Comparison of ENCODE assay signal across 16 cellular contexts in the genomic region with DNA sequence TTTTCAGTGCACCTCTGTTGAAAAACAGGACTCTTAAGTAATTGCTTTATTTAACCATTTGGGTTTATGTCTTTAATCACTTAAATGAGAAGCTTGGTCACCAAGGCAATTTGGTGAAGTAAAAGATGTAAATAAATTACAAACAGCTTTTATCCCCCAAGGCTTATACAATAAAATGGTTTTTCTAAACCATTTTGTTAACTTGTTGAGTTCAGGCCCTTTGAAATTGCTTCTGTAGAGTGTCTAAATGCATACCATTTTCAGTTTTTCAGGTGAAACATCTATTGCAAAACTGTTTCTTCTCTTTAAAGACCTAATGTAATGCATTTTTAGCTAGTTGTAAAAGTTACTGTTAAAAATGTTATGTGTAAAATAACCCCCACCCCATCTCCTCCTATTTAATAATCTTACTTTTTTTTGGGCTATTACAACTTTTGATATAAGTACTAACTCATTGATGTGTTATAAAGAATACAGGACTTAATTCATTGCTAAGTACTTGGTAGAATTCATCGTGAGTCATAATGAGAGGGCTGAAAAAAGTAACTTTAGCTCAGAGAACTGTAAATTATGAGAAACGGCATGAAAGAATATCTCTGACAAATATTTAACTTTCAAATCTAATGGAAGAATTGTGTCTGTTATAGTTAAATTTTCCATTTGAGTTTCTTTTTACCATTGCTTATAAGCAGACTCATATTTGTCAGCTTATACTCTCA. TPM values are rescaled to one million over a fixed set of nuclear protein-coding genes. Genes with fewer than 3 reads are reported as not detected.
DNase-seq lines count a peak whose midpoint lies in the region; ATAC-seq and TF ChIP-seq lines count a peak whose summit lies in the region.
"Had no signal": no experiment of that assay in that cellular context is flagged by ENCODE, and none has a peak within 500 bp of the region (broad histone marks: within the 10 kb centered on the region; RNA-seq: fewer than 3 reads in every experiment).

No MANE protein-coding gene starts in this region.

- intact Hi-C loops in heart right ventricle (cut with DNase I), result loop anchor here in 6 of 10 donors (5.0 to 10.0 kb wide), 7 partner anchors 40 to 337 kb away; no protein-coding TSS in a partner anchor
- intact Hi-C loops in Right ventricle myocardium superior (cut with DNase I), result no loop called here

- TF ChIP-seq CTCF in heart right ventricle (IDR thresholded peaks at IDR 0.05), result no peak
- TF ChIP-seq CTCF in glutamatergic neuron (IDR thresholded peaks at IDR 0.05; ENCODE audit: partially characterized antibody, unreplicated experiment), result no peak
- TF ChIP-seq CTCF in thoracic aorta (IDR thresholded peaks at IDR 0.05), result no peak

- no peaks in the 10 kb centered on the region for H3K27me3 Mint-ChIP-seq in activated CD4-positive, alpha-beta memory T cell treated with anti-CD3 and anti-CD28 coated beads, Interleukin-2, amount 10 ng/mL, durations not matched to agents 7 days and 5 days
- peaks cover 9% of the 10 kb centered on the region for H3K27me3 Mint-ChIP-seq in glutamatergic neuron (ENCODE audit: unreplicated experiment)
- H3K27me3 Mint-ChIP-seq: B cell, IgD-negative memory B cell had no signal

- POLR2A ChIA-PET in activated CD4-positive, alpha-beta memory T cell treated with anti-CD3 and anti-CD28 coated beads, Interleukin-2, amount 10 ng/mL, durations not matched to agents 7 days and 5 days (lab: Charles Lee), result interaction anchor here (0.7 kb wide), 1 partner anchor 30 kb away, joined by 4 read pairs; no protein-coding TSS in a partner anchor

- H3K27ac ChIP-seq in heart right ventricle (peak overlapping the region in 4 of 10 donors; percentile 27 to 98 (median 96)), thoracic aorta (no peak overlapping the region)
- H3K27ac ChIP-seq: cardiac muscle cell, tibial artery had no signal

- H3K27ac Mint-ChIP-seq in activated CD4-positive, alpha-beta memory T cell treated with anti-CD3 and anti-CD28 coated beads, Interleukin-2, amount 10 ng/mL, durations not matched to agents 7 days and 5 days, result peak overlapping the region; percentile 45
- H3K27ac Mint-ChIP-seq in glutamatergic neuron (ENCODE audit: unreplicated experiment), result no peak overlapping the region
- H3K27ac Mint-ChIP-seq: B cell had no signal

- H3K4me1 ChIP-seq in heart right ventricle (peaks cover 0 to 78% (median 57%) of the 10 kb centered on the region in 9 donors), thoracic aorta (ENCODE audit: control insufficient read depth in 1 of 2, low read depth in 2 of 2) (peaks cover 23 to 47% of the 10 kb centered on the region in 2 donors)

- H3K4me1 Mint-ChIP-seq in activated CD4-positive, alpha-beta memory T cell treated with anti-CD3 and anti-CD28 coated beads, Interleukin-2, amount 10 ng/mL, durations not matched to agents 7 days and 5 days, result peaks cover 45% of the 10 kb centered on the region
- H3K4me1 Mint-ChIP-seq in glutamatergic neuron (ENCODE audit: low read depth, unreplicated experiment), result peaks cover 25% of the 10 kb centered on the region

- no peak for ATAC-seq in heart right ventricle
- ATAC-seq in Right ventricle myocardium superior (ENCODE audit: poor library complexity), result no peak
- no peak for ATAC-seq in thoracic aorta (ENCODE audit: insufficient number of reproducible peaks, low FRiP score, low read depth)
- no peak for ATAC-seq in HG02981 (IDR thresholded peaks at IDR 0.05; ENCODE audit: unreplicated experiment)
- ATAC-seq: gastrocnemius medialis, left colon had no signal

- H3K9me3 ChIP-seq in heart right ventricle, result no peaks in the 10 kb centered on the region
- no peaks in the 10 kb centered on the region for H3K9me3 ChIP-seq in thoracic aorta
- H3K9me3 ChIP-seq: gastrocnemius medialis, tibial artery had no signal

- no peak overlapping the region for H3K4me3 Mint-ChIP-seq in activated CD4-positive, alpha-beta memory T cell treated with anti-CD3 and anti-CD28 coated beads, Interleukin-2, amount 10 ng/mL, durations not matched to agents 7 days and 5 days
- peak overlapping the region; percentile 21 for H3K4me3 Mint-ChIP-seq in glutamatergic neuron (ENCODE audit: unreplicated experiment)
- H3K4me3 Mint-ChIP-seq: B cell had no signal

- H3K36me3 ChIP-seq in heart right ventricle, result no peaks in the 10 kb centered on the region
- no peaks in the 10 kb centered on the region for H3K36me3 ChIP-seq in thoracic aorta
- H3K36me3 ChIP-seq: cardiac muscle cell, gastrocnemius medialis, tibial artery had no signal

- H3K4me3 ChIP-seq in heart right ventricle (peak overlapping the region in 6 of 10 donors; percentile 79 to 99 (median 98)), thoracic aorta (peak overlapping the region; percentile 81)

- H3K36me3 Mint-ChIP-seq in activated CD4-positive, alpha-beta memory T cell treated with anti-CD3 and anti-CD28 coated beads, Interleukin-2, amount 10 ng/mL, durations not matched to agents 7 days and 5 days (ENCODE audit: low read depth), result peaks cover 8% of the 10 kb centered on the region
- H3K36me3 Mint-ChIP-seq in glutamatergic neuron (ENCODE audit: unreplicated experiment), result no peaks in the 10 kb centered on the region

- H3K27me3 ChIP-seq in heart right ventricle, result no peaks in the 10 kb centered on the region
- H3K27me3 ChIP-seq in thoracic aorta (replicated peaks; ENCODE audit: insufficient read depth), result no peaks in the 10 kb centered on the region
- H3K27me3 ChIP-seq: cardiac muscle cell, gastrocnemius medialis, tibial artery had no signal

- no peaks in the 10 kb centered on the region for H3K9me3 Mint-ChIP-seq in activated CD4-positive, alpha-beta memory T cell treated with anti-CD3 and anti-CD28 coated beads, Interleukin-2, amount 10 ng/mL, durations not matched to agents 7 days and 5 days
- peaks cover 11% of the 10 kb centered on the region for H3K9me3 Mint-ChIP-seq in glutamatergic neuron (ENCODE audit: unreplicated experiment)
- H3K9me3 Mint-ChIP-seq: IgD-negative memory B cell had no signal

- 21 to 33% methylated on average over 2 of the region's 2 CpGs for WGBS in heart right ventricle, 2 donors

- DNase-seq in heart right ventricle (no peak), Right ventricle myocardium superior (no peak), glutamatergic neuron (no peak), thoracic aorta (ENCODE audit: low spot score) (no peak), NCI-H345 (lab: John Stamatoyannopoulos, UW) (no peak), DMS79 (lab: John Stamatoyannopoulos, UW) (no peak)
- no peak for DNase-seq in activated CD4-positive, alpha-beta memory T cell treated with anti-CD3 and anti-CD28 coated beads, Interleukin-2, amount 10 ng/mL, durations not matched to agents 7 days and 5 days
- DNase-seq: gastrocnemius medialis, GDM1, left colon, NCI-H1930, tibial artery had no signal

- CTCF ChIA-PET in activated CD4-positive, alpha-beta memory T cell treated with anti-CD3 and anti-CD28 coated beads, Interleukin-2, amount 10 ng/mL, durations not matched to agents 7 days and 5 days (lab: Charles Lee), result interaction anchor here (0.7 to 0.9 kb wide), 2 partner anchors 67 to 88 kb away, joined by 3 read pairs; no protein-coding TSS in a partner anchor

RNA-seq across cellular contexts. Expression of gene RAPGEF2, which starts 4.5 kb away (rescaled TPM):
- total RNA-seq in heart right ventricle, result 10 to 100 TPM; 36.1 to 68.8 (median 54.6) TPM
- 10 to 100 TPM in 1 of 2 donors, 1 to 10 TPM in 1; 9.2 to 13.5 TPM for polyA plus RNA-seq in heart right ventricle
- total RNA-seq in Right ventricle myocardium superior, result 43.8 TPM
- total RNA-seq in activated CD4-positive, alpha-beta memory T cell treated with anti-CD3 and anti-CD28 coated beads, Interleukin-2, amount 10 ng/mL, durations not matched to agents 7 days and 5 days, result 10 to 100 TPM; 24.1 to 27.8 TPM
- total RNA-seq in glutamatergic neuron (ENCODE audit: unreplicated experiment), result 58.4 TPM
- total RNA-seq in thoracic aorta, result 10 to 100 TPM; 63.0 to 63.6 TPM
